2 cellular contexts compared by ENCODE assay signal in the genomic region with DNA sequence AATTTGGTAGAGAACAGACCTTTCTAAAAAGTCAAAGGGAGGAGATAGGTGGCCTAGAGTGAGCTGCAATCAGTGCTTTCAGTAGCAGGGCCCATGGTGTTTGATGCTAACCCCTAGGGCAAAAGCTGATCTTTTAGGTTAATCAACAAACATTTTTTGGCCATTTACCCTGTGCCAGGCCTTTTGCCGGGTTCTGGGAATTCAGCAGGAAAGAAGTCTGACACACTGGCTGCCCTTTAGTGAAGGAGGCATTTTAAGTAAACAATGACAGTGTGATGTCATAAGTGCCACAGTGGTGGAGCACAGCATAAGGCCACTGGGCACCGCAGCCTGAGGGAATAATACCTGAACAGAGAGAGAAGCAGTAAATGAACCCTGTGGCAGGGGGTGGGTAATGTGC.
TF ChIP-seq lines count a peak whose summit lies in the region.

No MANE protein-coding gene starts in this region.

TF ChIP-seq in H1, 55 proteins besides CTCF, POLR2A, EP300 and RAD21:
- TF ChIP-seq KDM5A (IDR thresholded peaks at IDR 0.05; ENCODE audit: low read length) = no peak
- TF ChIP-seq, protein P1, sequence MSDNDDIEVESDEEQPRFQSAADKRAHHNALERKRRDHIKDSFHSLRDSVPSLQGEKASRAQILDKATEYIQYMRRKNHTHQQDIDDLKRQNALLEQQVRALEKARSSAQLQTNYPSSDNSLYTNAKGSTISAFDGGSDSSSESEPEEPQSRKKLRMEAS (IDR thresholded peaks at IDR 0.05) = no peak

TF ChIP-seq in GM12891, 5 proteins besides CTCF, POLR2A, EP300 and RAD21:
- TF ChIP-seq POU2F2 (IDR thresholded peaks at IDR 0.05; ENCODE audit: low read depth, low read length) (no peak), POLR2AphosphoS5 (IDR thresholded peaks at IDR 0.05; ENCODE audit: low read depth, low read length) (no peak)
